17 cellular contexts compared by ENCODE assay signal in genomic region chr12:42086021-42086420, GRCh38. TPM values are rescaled to one million over a fixed set of nuclear protein-coding genes. Genes with fewer than 3 reads are reported as not detected.
DNase-seq lines count a peak whose midpoint lies in the region; ATAC-seq, FAIRE-seq and TF ChIP-seq lines count a peak whose summit lies in the region.
"Had no signal": no experiment of that assay in that cellular context is flagged by ENCODE, and none has a peak within 500 bp of the region (broad histone marks: within the 10 kb centered on the region; RNA-seq: fewer than 3 reads in every experiment).

No MANE protein-coding gene starts in this region.

- H3K27ac ChIP-seq in SJCRH30, result no peak overlapping the region
- H3K27ac ChIP-seq: colonic mucosa, pancreas, sigmoid colon had no signal

- H3K4me3 Mint-ChIP-seq in activated T-cell treated with anti-CD3 and anti-CD28 coated beads, Interleukin-2, amount 50 U/mL, for 24 hours, result no peak overlapping the region
- H3K4me3 Mint-ChIP-seq: B cell had no signal

- peaks cover 2% of the 10 kb centered on the region for H3K4me1 Mint-ChIP-seq in activated T-cell treated with anti-CD3 and anti-CD28 coated beads, Interleukin-2, amount 50 U/mL, for 24 hours (ENCODE audit: low read depth)

- no peak overlapping the region for H3K27ac Mint-ChIP-seq in activated T-cell treated with anti-CD3 and anti-CD28 coated beads, Interleukin-2, amount 50 U/mL, for 24 hours
- H3K27ac Mint-ChIP-seq: B cell had no signal

- H3K4me1 ChIP-seq in SJCRH30, result peaks cover 20% of the 10 kb centered on the region
- H3K4me1 ChIP-seq: colonic mucosa, pancreas had no signal

- DNase-seq in GM12891 (ENCODE audit: insufficient read length, low spot score) (no peak), SJCRH30 (peak; percentile 45 to 78), fibroblast of gingiva (ENCODE audit: low read depth) (peak; percentile 38), non-pigmented ciliary epithelial cell (ENCODE audit: low read depth) (peak; percentile 19), GM19239 (ENCODE audit: insufficient read length, low spot score) (no peak)
- DNase-seq in activated T-cell treated with anti-CD3 and anti-CD28 coated beads, Interleukin-2, amount 50 U/mL, for 24 hours, result no peak
- DNase-seq: activated CD4-positive, alpha-beta T cell treated with anti-CD3 and anti-CD28 coated beads for 4 hours; activated CD8-positive, alpha-beta memory T cell treated with anti-CD3 and anti-CD28 coated beads, Interleukin-2, amount 50 U/mL, for 4 hours; activated gamma-delta T cell treated with Interleukin-2 at 50 U/mL for 16 hours; aorta; colonic mucosa; NCI-H1092; NCI-H2081 treated with DMSO at 0.1 percent for 48 hours; pancreas; sigmoid colon had no signal

- H3K9me3 ChIP-seq in SJCRH30 (replicated peaks), result no peaks in the 10 kb centered on the region
- H3K9me3 ChIP-seq: colonic mucosa, pancreas, sigmoid colon had no signal

- H3K27me3 Mint-ChIP-seq in activated T-cell treated with anti-CD3 and anti-CD28 coated beads, Interleukin-2, amount 50 U/mL, for 24 hours, result no peaks in the 10 kb centered on the region
- H3K27me3 Mint-ChIP-seq: B cell had no signal

- ATAC-seq in GM19328 (IDR thresholded peaks at IDR 0.05; ENCODE audit: unreplicated experiment), result no peak
- ATAC-seq: pancreas had no signal

- FAIRE-seq in GM12891 (lab: Jason Lieb, UNC), result peak; percentile 13
- FAIRE-seq in GM19239 (lab: Jason Lieb, UNC), result no peak

- no peak for TF ChIP-seq POLR2A in GM12891 (IDR thresholded peaks at IDR 0.05; ENCODE audit: low read depth, low read length)

- no peak overlapping the region for H3K4me3 ChIP-seq in SJCRH30
- H3K4me3 ChIP-seq: colonic mucosa, pancreas, sigmoid colon had no signal

- H3K36me3 Mint-ChIP-seq in activated T-cell treated with anti-CD3 and anti-CD28 coated beads, Interleukin-2, amount 50 U/mL, for 24 hours (ENCODE audit: low read depth), result peaks cover 52% of the 10 kb centered on the region

- no peaks in the 10 kb centered on the region for H3K9me3 Mint-ChIP-seq in activated T-cell treated with anti-CD3 and anti-CD28 coated beads, Interleukin-2, amount 50 U/mL, for 24 hours

- H3K27me3 ChIP-seq in SJCRH30, result no peaks in the 10 kb centered on the region
- H3K27me3 ChIP-seq: colonic mucosa, pancreas, sigmoid colon had no signal

- H3K36me3 ChIP-seq in SJCRH30, result 0 out of 2 replicates have a peak, but pooled peaks cover 4% of the 10 kb centered on the region
- H3K36me3 ChIP-seq: colonic mucosa, pancreas had no signal

TF ChIP-seq in GM12891, 5 proteins besides CTCF, POLR2A, EP300 and RAD21:
- no peak for TF ChIP-seq POLR2AphosphoS5 (IDR thresholded peaks at IDR 0.05; ENCODE audit: low read depth, low read length)
- TF ChIP-seq PAX5 (IDR thresholded peaks at IDR 0.05; ENCODE audit: insufficient read depth, low read length, severe bottlenecking), result no peak
- TF ChIP-seq TAF1 (IDR thresholded peaks at IDR 0.05; ENCODE audit: low read depth, low read length), result no peak
- no peak for TF ChIP-seq POU2F2 (IDR thresholded peaks at IDR 0.05; ENCODE audit: low read depth, low read length)

RNA-seq across cellular contexts. Expression of gene GXYLT1, which starts 58.7 kb away (rescaled TPM):
- polyA plus RNA-seq in GM12891 (2012; ENCODE audit: low read depth, missing spikeins), result 3.5 TPM
- total RNA-seq in SJCRH30 (2014; rRNA removed; shearing (Covaris generic)), result 43.6 and 48.9 TPM in 2 replicates

Comparison
In these comparisons a context has a peak if more than half of its experiments do, and no peak if none do; other contexts are left out.
1. DNase-seq: peak in SJCRH30 (2 of 2), fibroblast of gingiva (single experiment) and non-pigmented ciliary epithelial cell (single experiment); none in GM12891 (single experiment), activated T-cell treated with anti-CD3 and anti-CD28 coated beads, Interleukin-2, amount 50 U/mL, for 24 hours (single experiment) and GM19239 (single experiment).